Comparison of ENCODE assay signal across 11 cellular contexts in the genomic region with DNA sequence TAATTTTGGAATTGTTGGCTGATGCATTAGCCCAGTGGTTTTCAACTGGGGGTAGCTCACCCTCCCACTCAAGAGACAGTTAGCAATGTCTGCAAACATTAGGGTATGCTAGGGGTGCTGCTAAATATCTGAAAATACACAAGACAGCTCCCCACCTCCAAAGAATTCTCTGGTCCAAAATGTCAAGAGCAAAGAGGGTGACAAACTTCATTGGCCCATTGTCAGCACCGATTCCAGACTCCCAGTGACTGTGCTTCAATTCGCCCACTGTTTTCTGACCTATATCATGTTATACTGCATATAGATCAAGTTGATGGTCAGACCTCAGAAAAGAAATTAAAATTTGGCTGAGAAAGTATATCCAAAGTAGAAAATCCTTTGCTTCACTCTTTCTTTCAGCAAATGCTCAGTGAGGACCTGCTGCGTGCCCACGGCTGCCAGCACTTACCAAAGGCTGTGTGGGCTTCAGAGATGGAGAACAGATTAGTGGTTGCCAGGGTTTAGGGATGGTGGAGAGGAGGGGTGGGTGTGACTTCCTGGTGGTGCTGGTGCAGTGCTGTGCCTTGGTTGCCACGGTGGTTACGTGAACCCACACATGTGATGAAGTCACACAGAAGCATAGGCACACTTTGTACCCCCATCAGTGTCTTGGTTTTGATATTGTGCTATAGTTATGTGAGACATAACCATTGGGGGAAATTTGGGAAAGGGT.
DNase-seq lines count a peak whose midpoint lies in the region; ATAC-seq, FAIRE-seq and TF ChIP-seq lines count a peak whose summit lies in the region.
"Had no signal": no experiment of that assay in that cellular context is flagged by ENCODE, and none has a peak within 500 bp of the region (broad histone marks: within the 10 kb centered on the region; RNA-seq: fewer than 3 reads in every experiment).

No MANE protein-coding gene starts in this region.

- DNase-seq in right lobe of liver (no peak), HepG2 (ENCODE audit: low spot score) (no peak), tibial artery (no peak), GM13976 (ENCODE audit: low spot score) (no peak), GM03348 (ENCODE audit: low spot score) (no peak)
- DNase-seq in activated naive CD4-positive, alpha-beta T cell treated with anti-CD3 and anti-CD28 coated beads, Interleukin-2, amount 50 U/mL, for 72 hours (ENCODE audit: low spot score in 2 of 2) = no peak
- DNase-seq in naive thymus-derived CD8-positive, alpha-beta T cell = peak in 5 of 10 donors; percentile 27 to 49 (median 41)
- DNase-seq: amniotic stem cell, NCI-H69 had no signal

- H3K9me3 ChIP-seq in right lobe of liver = no peaks in the 10 kb centered on the region
- H3K9me3 ChIP-seq in HepG2 (ENCODE audit: low read length) = no peaks in the 10 kb centered on the region
- no peaks in the 10 kb centered on the region for H3K9me3 ChIP-seq in tibial artery
- H3K9me3 ChIP-seq: neutrophil had no signal

- no peaks in the 10 kb centered on the region for H4K20me1 ChIP-seq in HepG2 (ENCODE audit: insufficient read depth, low read length)

- H3K27me3 ChIP-seq in right lobe of liver (no peaks in the 10 kb centered on the region), HepG2 (ENCODE audit: control insufficient read depth in 1 of 2, insufficient read depth in 2 of 2, low read length in 2 of 2) (peaks cover 0 to 14% of the 10 kb centered on the region in 2 experiments; a peak in 2 of 5 replicates), tibial artery (no peaks in the 10 kb centered on the region)
- H3K27me3 ChIP-seq: neutrophil had no signal

- TF ChIP-seq CTCF in right lobe of liver (IDR thresholded peaks at IDR 0.05) (no peak), HepG2 (CRISPR knock-in tag; IDR thresholded peaks at IDR 0.05) (no peak), tibial artery (IDR thresholded peaks at IDR 0.05) (no peak), GM13976 (IDR thresholded peaks at IDR 0.05; ENCODE audit: borderline replicate concordance, control extremely low read depth, extremely low read depth, insufficient read depth, missing control alignments) (no peak)

- FAIRE-seq in HepG2 (lab: Jason Lieb, UNC) = no peak

- no peaks in the 10 kb centered on the region for H3K79me2 ChIP-seq in HepG2 (ENCODE audit: insufficient read depth, low read length)

- no peaks in the 10 kb centered on the region for H3K4me1 ChIP-seq in right lobe of liver
- no peaks in the 10 kb centered on the region for H3K4me1 ChIP-seq in HepG2 (ENCODE audit: insufficient read depth, low read length)
- H3K4me1 ChIP-seq in tibial artery = peaks cover 0 to 39% (median 16%) of the 10 kb centered on the region in 4 donors

- WGBS in right lobe of liver (ENCODE audit: insufficient coverage, low coverage, low lambda C conversion rate, missing lambda C conversion rate) = 87% methylated on average over 6 of the region's 6 CpGs
- WGBS in HepG2 (ENCODE audit: low lambda C conversion rate) = 3% methylated on average over 6 of the region's 6 CpGs

- H3K4me3 Mint-ChIP-seq in naive thymus-derived CD8-positive, alpha-beta T cell = peak overlapping the region in 9 of 10 donors; percentile 1 to 75 (median 39)

- peak in 3 of 4 donors; percentile 34 to 64 (median 47) for ATAC-seq in right lobe of liver
- ATAC-seq in HepG2 = no peak
- peak in 1 of 2 donors; percentile 72 for ATAC-seq in activated naive CD4-positive, alpha-beta T cell treated with anti-CD3 and anti-CD28 coated beads, Interleukin-2, amount 50 U/mL, for 72 hours
- peak; percentile 74 to 88 for ATAC-seq in naive thymus-derived CD8-positive, alpha-beta T cell
- ATAC-seq in SK-N-SH treated with all-trans-retinoic acid at 6 μM for 48 hours = no peak

- no peak for TF ChIP-seq EP300 in HepG2 (IDR thresholded peaks at IDR 0.05; ENCODE audit: low read depth in 2 of 2, low read length in 2 of 2)
- TF ChIP-seq EP300 in HepG2 (CRISPR knock-in tag; IDR thresholded peaks at IDR 0.05; ENCODE audit: borderline replicate concordance) = no peak

- no TSS peak for BruUV-seq in HepG2 (replicated peaks; lab: Mats Ljungman, UMichigan)

- CTCF ChIA-PET in HepG2 (lab: Yijun Ruan, JAX; ENCODE audit: low intra/inter-chr PET ratio, low total read pairs) = no interaction called here

- TF ChIP-seq POLR2A in right lobe of liver (IDR thresholded peaks at IDR 0.05) (no peak), HepG2 (IDR thresholded peaks at IDR 0.05; ENCODE audit: insufficient read depth in 1 of 2, low read depth in 2 of 2, low read length in 2 of 2) (no peak)

- H3K9ac ChIP-seq in HepG2 (ENCODE audit: insufficient read depth, low read depth, low read length) = no peak overlapping the region

- intact Hi-C loops in right lobe of liver (cut with DNase I) = no loop called here
- intact Hi-C loops in HepG2 (cut with micrococcal nuclease; ENCODE audit: unreplicated experiment) = no loop called here
- intact Hi-C loops in tibial artery (cut with DNase I; ENCODE audit: low total_unique reads) = no loop called here

- TF ChIP-seq RAD21 in HepG2 (CRISPR knock-in tag; IDR thresholded peaks at IDR 0.05) = no peak

- in situ Hi-C loops in HepG2 (cut with HindIII; ENCODE audit: extremely low pct_ligation_motif_present, low pct_unique_long_range_greater_than_20kb) (no loop called here), GM13976 (cut with MboI; ENCODE audit: low sequenced_read_pairs, unreplicated experiment) (no loop called here)

- peaks cover 24 to 46% (median 38%) of the 10 kb centered on the region in 4 donors for H3K4me1 Mint-ChIP-seq in naive thymus-derived CD8-positive, alpha-beta T cell

- H3K4me2 ChIP-seq in HepG2 (ENCODE audit: low read depth, low read length) = no peak overlapping the region

- peaks cover 12 to 22% of the 10 kb centered on the region in 2 donors for H3K36me3 Mint-ChIP-seq in activated naive CD4-positive, alpha-beta T cell treated with anti-CD3 and anti-CD28 coated beads, Interleukin-2, amount 50 U/mL, for 72 hours
- H3K36me3 Mint-ChIP-seq in naive thymus-derived CD8-positive, alpha-beta T cell = peaks cover 10 to 50% (median 35%) of the 10 kb centered on the region in 3 donors

- H3K27me3 Mint-ChIP-seq in naive thymus-derived CD8-positive, alpha-beta T cell = no peaks in the 10 kb centered on the region

- H3K27ac ChIP-seq in right lobe of liver = no peak overlapping the region
- no peak overlapping the region for H3K27ac ChIP-seq in HepG2 (ENCODE audit: extremely low read length, insufficient read depth, low read length)
- peak overlapping the region; percentile 79 to 86 for H3K27ac ChIP-seq in tibial artery
- H3K27ac ChIP-seq: neutrophil had no signal

- peak overlapping the region; percentile 31 to 79 for H3K27ac Mint-ChIP-seq in activated naive CD4-positive, alpha-beta T cell treated with anti-CD3 and anti-CD28 coated beads, Interleukin-2, amount 50 U/mL, for 72 hours
- peak overlapping the region; percentile 48 to 93 (median 82) for H3K27ac Mint-ChIP-seq in naive thymus-derived CD8-positive, alpha-beta T cell

- H3K4me3 ChIP-seq in right lobe of liver = no peak overlapping the region
- H3K4me3 ChIP-seq in HepG2 (replicated peaks in 1 of 3; ENCODE audit: insufficient read depth in 1 of 3, low read depth in 2 of 3, low read length in 3 of 3) = no peak overlapping the region
- no peak overlapping the region for H3K4me3 ChIP-seq in tibial artery

- H3K36me3 ChIP-seq in right lobe of liver = peaks cover 0 to 8% (median 0%) of the 10 kb centered on the region in 4 donors
- H3K36me3 ChIP-seq in HepG2 (replicated peaks in 1 of 2; ENCODE audit: control insufficient read depth in 1 of 2, insufficient read depth in 2 of 2, low read length in 2 of 2) = no peaks in the 10 kb centered on the region
- H3K36me3 ChIP-seq in tibial artery = no peaks in the 10 kb centered on the region

- H3K9me3 Mint-ChIP-seq in activated naive CD4-positive, alpha-beta T cell treated with anti-CD3 and anti-CD28 coated beads, Interleukin-2, amount 50 U/mL, for 72 hours = no peaks in the 10 kb centered on the region
- peaks cover 0 to 2% (median 0%) of the 10 kb centered on the region in 9 donors for H3K9me3 Mint-ChIP-seq in naive thymus-derived CD8-positive, alpha-beta T cell

- POLR2A ChIA-PET in HepG2 (lab: Yijun Ruan, JAX) = no interaction called here
- POLR2A ChIA-PET in naive thymus-derived CD8-positive, alpha-beta T cell (lab: Charles Lee) = no interaction called here

- no peak overlapping the region for H2AFZ ChIP-seq in HepG2 (ENCODE audit: low read length)

TF ChIP-seq in HepG2, 621 proteins besides CTCF, POLR2A, EP300 and RAD21:
- TF ChIP-seq AGO2 (optimal IDR thresholded peaks at IDR 0.05; ENCODE audit: low read depth, low read length) (no peak), HMGA1 (CRISPR knock-in tag; conservative IDR thresholded peaks at IDR 0.05) (no peak), SKI (IDR thresholded peaks at IDR 0.05; ENCODE audit: partially characterized antibody) (no peak), ZNF143 (CRISPR knock-in tag; IDR thresholded peaks at IDR 0.05) (no peak)
TF ChIP-seq in HepG2: peak in this region for 0.

TF ChIP-seq in SK-N-SH treated with all-trans-retinoic acid at 6 μM for 48 hours, 23 proteins besides CTCF, POLR2A, EP300 and RAD21 (continues in another document):
- TF ChIP-seq, protein P1, sequence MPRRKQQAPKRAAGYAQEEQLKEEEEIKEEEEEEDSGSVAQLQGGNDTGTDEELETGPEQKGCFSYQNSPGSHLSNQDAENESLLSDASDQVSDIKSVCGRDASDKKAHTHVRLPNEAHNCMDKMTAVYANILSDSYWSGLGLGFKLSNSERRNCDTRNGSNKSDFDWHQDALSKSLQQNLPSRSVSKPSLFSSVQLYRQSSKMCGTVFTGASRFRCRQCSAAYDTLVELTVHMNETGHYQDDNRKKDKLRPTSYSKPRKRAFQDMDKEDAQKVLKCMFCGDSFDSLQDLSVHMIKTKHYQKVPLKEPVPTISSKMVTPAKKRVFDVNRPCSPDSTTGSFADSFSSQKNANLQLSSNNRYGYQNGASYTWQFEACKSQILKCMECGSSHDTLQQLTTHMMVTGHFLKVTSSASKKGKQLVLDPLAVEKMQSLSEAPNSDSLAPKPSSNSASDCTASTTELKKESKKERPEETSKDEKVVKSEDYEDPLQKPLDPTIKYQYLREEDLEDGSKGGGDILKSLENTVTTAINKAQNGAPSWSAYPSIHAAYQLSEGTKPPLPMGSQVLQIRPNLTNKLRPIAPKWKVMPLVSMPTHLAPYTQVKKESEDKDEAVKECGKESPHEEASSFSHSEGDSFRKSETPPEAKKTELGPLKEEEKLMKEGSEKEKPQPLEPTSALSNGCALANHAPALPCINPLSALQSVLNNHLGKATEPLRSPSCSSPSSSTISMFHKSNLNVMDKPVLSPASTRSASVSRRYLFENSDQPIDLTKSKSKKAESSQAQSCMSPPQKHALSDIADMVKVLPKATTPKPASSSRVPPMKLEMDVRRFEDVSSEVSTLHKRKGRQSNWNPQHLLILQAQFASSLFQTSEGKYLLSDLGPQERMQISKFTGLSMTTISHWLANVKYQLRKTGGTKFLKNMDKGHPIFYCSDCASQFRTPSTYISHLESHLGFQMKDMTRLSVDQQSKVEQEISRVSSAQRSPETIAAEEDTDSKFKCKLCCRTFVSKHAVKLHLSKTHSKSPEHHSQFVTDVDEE (CRISPR knock-in tag; IDR thresholded peaks at IDR 0.05) = no peak
- no peak for TF ChIP-seq BACH2 (CRISPR knock-in tag; IDR thresholded peaks at IDR 0.05; ENCODE audit: borderline replicate concordance)

Comparison
In these comparisons a context has a peak if more than half of its experiments do, and no peak if none do; other contexts are left out.
1. ATAC-seq: peak in right lobe of liver (3 of 4) and naive thymus-derived CD8-positive, alpha-beta T cell (2 of 2); none in HepG2 (single experiment) and SK-N-SH treated with all-trans-retinoic acid at 6 μM for 48 hours (single experiment).
2. H3K27ac ChIP-seq: peak in tibial artery (2 of 2); none in right lobe of liver (0 of 3) and HepG2 (single experiment).